26 cellular contexts compared by ENCODE assay signal in genomic region chr1:219143735-219144134, GRCh38. TPM values are rescaled to one million over a fixed set of nuclear protein-coding genes. Genes with fewer than 3 reads are reported as not detected.
A peak's percentile ranks its signal among the peaks of the same experiment; 100 is the strongest.
DNase-seq lines count a peak whose midpoint lies in the region; ATAC-seq and TF ChIP-seq lines count a peak whose summit lies in the region.
"Had no signal": no experiment of that assay in that cellular context is flagged by ENCODE, and none has a peak within 500 bp of the region (broad histone marks: within the 10 kb centered on the region; RNA-seq: fewer than 3 reads in every experiment).

No MANE protein-coding gene starts in this region.

- H3K4me1 ChIP-seq in PC-3 (ENCODE audit: insufficient read depth, low read length), result peaks cover 10% of the 10 kb centered on the region
- peaks cover 6% of the 10 kb centered on the region for H3K4me1 ChIP-seq in osteoblast (ENCODE audit: insufficient read depth, low read length)
- H3K4me1 ChIP-seq: left lung, psoas muscle had no signal

- H2AFZ ChIP-seq in PC-3 (ENCODE audit: low read length) (no peak overlapping the region), osteoblast (ENCODE audit: low read length) (no peak overlapping the region)

- H3K27me3 Mint-ChIP-seq in natural killer cell treated with Interleukin-12 subunit alpha and Interleukin-12 subunit beta and Interleukin-15 and Interleukin-18, amount 100 ng/mL, for 72 hours, result peaks cover 14 to 37% of the 10 kb centered on the region in 2 donors

- H3K9me3 ChIP-seq in PC-3 (ENCODE audit: low read length), result no peaks in the 10 kb centered on the region
- H3K9me3 ChIP-seq in osteoblast (ENCODE audit: low read depth, low read length), result no peaks in the 10 kb centered on the region
- H3K9me3 ChIP-seq: left lung, psoas muscle, thoracic aorta had no signal

- no peak overlapping the region for H3K27ac ChIP-seq in PC-3 (ENCODE audit: low read length)
- H3K27ac ChIP-seq in osteoblast (ENCODE audit: low read depth, low read length), result no peak overlapping the region
- no peak overlapping the region for H3K27ac ChIP-seq in coronary artery
- H3K27ac ChIP-seq: left lung, psoas muscle, thoracic aorta, VCaP had no signal

- H3K4me3 Mint-ChIP-seq in natural killer cell treated with Interleukin-12 subunit alpha and Interleukin-12 subunit beta and Interleukin-15 and Interleukin-18, amount 100 ng/mL, for 72 hours, result no peak overlapping the region
- H3K4me3 Mint-ChIP-seq: activated CD4-positive, alpha-beta T cell treated with anti-CD3 and anti-CD28 coated beads, Interleukin-2, amount 10 ng/mL, durations not matched to agents 24 days and 14 days; mesothelial cell of epicardium; naive B cell had no signal

- no peaks in the 10 kb centered on the region for H3K9me2 ChIP-seq in PC-3 (replicated peaks; ENCODE audit: low read length)

- H3K4me3 ChIP-seq in PC-3 (ENCODE audit: low read length) (no peak overlapping the region), epithelial cell of esophagus (ENCODE audit: low read length) (no peak overlapping the region), osteoblast (ENCODE audit: insufficient read depth, low read length) (no peak overlapping the region), coronary artery (no peak overlapping the region)
- H3K4me3 ChIP-seq: left lung, psoas muscle, thoracic aorta had no signal

- no peak for TF ChIP-seq CTCF in PC-3 (conservative IDR thresholded peaks at IDR 0.05; ENCODE audit: low read depth, low read length)
- no peak for TF ChIP-seq CTCF in epithelial cell of esophagus (IDR thresholded peaks at IDR 0.05; ENCODE audit: insufficient read depth, low read depth, low read length, missing control alignments)
- no peak for TF ChIP-seq CTCF in osteoblast (IDR thresholded peaks at IDR 0.05; ENCODE audit: extremely low read depth, low read depth, low read length)
- no peak for TF ChIP-seq CTCF in coronary artery (IDR thresholded peaks at IDR 0.05)

- POLR2A ChIA-PET in PC-3 (lab: Charles Lee; ENCODE audit: unreplicated experiment), result interaction anchor here (0.6 kb wide), 1 partner anchor 249 kb away, joined by 6 read pairs; no protein-coding TSS in a partner anchor

- intact Hi-C loops in PC-3 (cut with micrococcal nuclease), result no loop called here
- intact Hi-C loops in left ventricle myocardium superior (cut with micrococcal nuclease), result no loop called here

- peak; percentile 88 for ATAC-seq in PC-3
- no peak for ATAC-seq in left ventricle myocardium superior
- ATAC-seq in natural killer cell treated with Interleukin-12 subunit alpha and Interleukin-12 subunit beta and Interleukin-15 and Interleukin-18, amount 100 ng/mL, for 72 hours, result no peak
- ATAC-seq: left lung, psoas muscle had no signal

- H3K27ac Mint-ChIP-seq in natural killer cell treated with Interleukin-12 subunit alpha and Interleukin-12 subunit beta and Interleukin-15 and Interleukin-18, amount 100 ng/mL, for 72 hours, result no peak overlapping the region
- H3K27ac Mint-ChIP-seq: activated CD4-positive, alpha-beta T cell treated with anti-CD3 and anti-CD28 coated beads, Interleukin-2, amount 10 ng/mL, durations not matched to agents 24 days and 14 days; mesothelial cell of epicardium had no signal

- H3K27me3 ChIP-seq in PC-3 (ENCODE audit: low read length) (no peaks in the 10 kb centered on the region), osteoblast (ENCODE audit: insufficient read depth, low read length) (no peaks in the 10 kb centered on the region)
- H3K27me3 ChIP-seq: left lung had no signal

- H3K4me1 Mint-ChIP-seq in natural killer cell treated with Interleukin-12 subunit alpha and Interleukin-12 subunit beta and Interleukin-15 and Interleukin-18, amount 100 ng/mL, for 72 hours (ENCODE audit: low read depth in 2 of 2), result no peaks in the 10 kb centered on the region
- H3K4me1 Mint-ChIP-seq: activated CD4-positive, alpha-beta T cell treated with anti-CD3 and anti-CD28 coated beads, Interleukin-2, amount 10 ng/mL, durations not matched to agents 24 days and 14 days had no signal

- H3K9me3 Mint-ChIP-seq in natural killer cell treated with Interleukin-12 subunit alpha and Interleukin-12 subunit beta and Interleukin-15 and Interleukin-18, amount 100 ng/mL, for 72 hours, result peaks cover 4% of the 10 kb centered on the region
- H3K9me3 Mint-ChIP-seq: activated CD4-positive, alpha-beta T cell treated with anti-CD3 and anti-CD28 coated beads, Interleukin-2, amount 10 ng/mL, durations not matched to agents 24 days and 14 days; mesothelial cell of epicardium; naive B cell had no signal

- H3K79me2 ChIP-seq in PC-3 (ENCODE audit: low read length), result no peaks in the 10 kb centered on the region
- H3K79me2 ChIP-seq in osteoblast (ENCODE audit: insufficient read depth, low read length), result no peaks in the 10 kb centered on the region

- peak; percentile 66 for DNase-seq in ELR (ENCODE audit: low read depth)
- DNase-seq in PC-3, result peak; percentile 69
- peak; percentile 27 for DNase-seq in epithelial cell of esophagus (ENCODE audit: low read depth)
- peak; percentile 31 for DNase-seq in osteoblast (ENCODE audit: insufficient read length, low spot score, missing footprints)
- DNase-seq in left ventricle myocardium superior, result no peak
- DNase-seq in activated naive CD4-positive, alpha-beta T cell treated with anti-CD3 and anti-CD28 coated beads, Interleukin-2, amount 50 U/mL, for 16 hours, result no peak
- DNase-seq in coronary artery (ENCODE audit: low spot score), result no peak
- no peak for DNase-seq in natural killer cell treated with Interleukin-12 subunit alpha and Interleukin-12 subunit beta and Interleukin-15 and Interleukin-18, amount 100 ng/mL, for 72 hours (ENCODE audit: low spot score)
- DNase-seq: activated CD4-positive, alpha-beta T cell treated with anti-CD3 and anti-CD28 coated beads, Interleukin-2, amount 10 ng/mL, durations not matched to agents 24 days and 14 days; activated T-cell treated with anti-CD3 and anti-CD28 coated beads, Interleukin-2, amount 50 U/mL, for 48 hours; effector CD8-positive, alpha-beta T cell; H7; KBM-7; left lung; naive B cell; NCI-H1436; NCI-H2081 treated with DMSO at 0.1 percent for 48 hours; NCI-H446; psoas muscle; Right ventricle myocardium superior; stimulated activated naive CD4-positive, alpha-beta T cell treated with Interleukin-2 at 50 U/mL for 16 hours; SW 1271; T-helper 9 cell had no signal

- no peaks in the 10 kb centered on the region for H3K36me3 Mint-ChIP-seq in natural killer cell treated with Interleukin-12 subunit alpha and Interleukin-12 subunit beta and Interleukin-15 and Interleukin-18, amount 100 ng/mL, for 72 hours
- H3K36me3 Mint-ChIP-seq: mesothelial cell of epicardium, naive B cell had no signal

- no peaks in the 10 kb centered on the region for H3F3A ChIP-seq in PC-3 (ENCODE audit: low read length, unreplicated experiment)

- no peaks in the 10 kb centered on the region for H4K20me1 ChIP-seq in PC-3 (ENCODE audit: low read length)
- no peaks in the 10 kb centered on the region for H4K20me1 ChIP-seq in osteoblast (ENCODE audit: insufficient read depth, low read length)

- H3K36me3 ChIP-seq in PC-3 (ENCODE audit: low read depth, low read length) (no peaks in the 10 kb centered on the region), osteoblast (ENCODE audit: insufficient read depth, low read length) (no peaks in the 10 kb centered on the region)
- H3K36me3 ChIP-seq: left lung, thoracic aorta had no signal

- no TSS peak for BruUV-seq in PC-3 (replicated peaks; lab: Mats Ljungman, UMichigan)

- H3K4me2 ChIP-seq in PC-3 (ENCODE audit: low read length) (no peak overlapping the region), osteoblast (ENCODE audit: insufficient read depth, low read length) (no peak overlapping the region)

- H3K9ac ChIP-seq in PC-3 (ENCODE audit: low read length), result no peak overlapping the region

- CTCF ChIA-PET in PC-3 (lab: Charles Lee), result no interaction called here

RNA-seq across cellular contexts. Expression of gene LYPLAL1, which starts 29.9 kb away (rescaled TPM):
- 15.8 and 21.3 TPM in 2 replicates for total RNA-seq in PC-3 (2014; rRNA removed)
- 33.7 and 43.6 TPM in 2 replicates for total RNA-seq in osteoblast
- 63.7 TPM for total RNA-seq in left ventricle myocardium superior
- 10 to 100 TPM; 12.5 to 20.3 TPM for total RNA-seq in natural killer cell treated with Interleukin-12 subunit alpha and Interleukin-12 subunit beta and Interleukin-15 and Interleukin-18, amount 100 ng/mL, for 72 hours

Comparison
In these comparisons a context has a peak if more than half of its experiments do, and no peak if none do; other contexts are left out.
1. DNase-seq: peak in ELR (single experiment), PC-3 (single experiment), epithelial cell of esophagus (single experiment) and osteoblast (single experiment); none in left ventricle myocardium superior (single experiment), activated naive CD4-positive, alpha-beta T cell treated with anti-CD3 and anti-CD28 coated beads, Interleukin-2, amount 50 U/mL, for 16 hours (single experiment), coronary artery (single experiment) and natural killer cell treated with Interleukin-12 subunit alpha and Interleukin-12 subunit beta and Interleukin-15 and Interleukin-18, amount 100 ng/mL, for 72 hours (single experiment).